In the genomic region with DNA sequence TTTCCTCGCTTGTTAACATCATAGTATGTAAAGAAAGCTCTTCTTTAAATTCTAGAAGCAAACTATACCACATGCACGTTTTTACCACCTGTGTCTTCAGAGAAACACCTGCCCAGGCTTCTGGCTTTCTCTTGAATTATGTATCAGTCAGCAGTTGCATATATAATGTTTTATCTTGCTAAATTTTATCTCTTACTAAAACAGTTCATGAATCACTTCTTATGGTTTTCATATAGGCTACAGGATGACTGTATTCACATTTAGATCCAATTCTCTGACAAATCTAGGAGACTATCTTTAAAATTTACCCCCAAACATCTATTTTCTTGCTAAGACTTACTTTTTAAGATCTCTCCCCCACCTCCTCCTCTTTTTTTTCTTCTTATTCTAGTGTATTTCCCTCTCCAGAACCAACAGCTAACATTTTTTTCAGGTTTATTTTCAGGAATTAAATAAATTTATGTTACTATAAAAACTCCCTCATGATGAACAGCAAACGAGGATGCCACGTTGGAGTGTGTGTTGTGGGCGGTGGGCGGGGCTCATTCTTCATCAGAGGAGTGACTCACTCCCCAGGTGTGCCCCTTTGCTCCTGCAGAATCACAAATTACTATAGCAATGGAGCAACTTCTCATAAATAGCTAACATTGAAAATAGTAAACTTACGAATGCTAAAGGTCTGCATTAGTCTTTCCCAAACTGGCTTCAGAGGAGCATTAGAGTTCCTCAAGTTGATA, we compare ENCODE assay signal across 15 cellular contexts. TPM values are rescaled to one million over a fixed set of nuclear protein-coding genes. Genes with fewer than 3 reads are reported as not detected.
DNase-seq lines count a peak whose midpoint lies in the region; ATAC-seq and TF ChIP-seq lines count a peak whose summit lies in the region.
"Had no signal": no experiment of that assay in that cellular context is flagged by ENCODE, and none has a peak within 500 bp of the region (broad histone marks: within the 10 kb centered on the region; RNA-seq: fewer than 3 reads in every experiment).

No MANE protein-coding gene starts in this region.

- no peaks in the 10 kb centered on the region for H4K20me1 ChIP-seq in osteoblast (ENCODE audit: insufficient read depth, low read length)

- no peak overlapping the region for H3K27ac Mint-ChIP-seq in Calu3 (ENCODE audit: unreplicated experiment)
- no peak overlapping the region for H3K27ac Mint-ChIP-seq in activated naive CD8-positive, alpha-beta T cell treated with anti-CD3 and anti-CD28 coated beads, Interleukin-2, amount 50 U/mL, for 24 hours
- H3K27ac Mint-ChIP-seq: activated naive CD4-positive, alpha-beta T cell treated with anti-CD3 and anti-CD28 coated beads, Interleukin-2, amount 50 U/mL, for 24 hours had no signal

- no peaks in the 10 kb centered on the region for H3K79me2 ChIP-seq in osteoblast (ENCODE audit: insufficient read depth, low read length)

- H3K4me3 Mint-ChIP-seq in Calu3 (ENCODE audit: low read depth, unreplicated experiment) = no peak overlapping the region
- H3K4me3 Mint-ChIP-seq in activated naive CD8-positive, alpha-beta T cell treated with anti-CD3 and anti-CD28 coated beads, Interleukin-2, amount 50 U/mL, for 24 hours = no peak overlapping the region
- H3K4me3 Mint-ChIP-seq: activated naive CD4-positive, alpha-beta T cell treated with anti-CD3 and anti-CD28 coated beads, Interleukin-2, amount 50 U/mL, for 24 hours had no signal

- H2AFZ ChIP-seq in osteoblast (ENCODE audit: low read length) = no peak overlapping the region

- H3K4me1 Mint-ChIP-seq in Calu3 (ENCODE audit: low read depth, unreplicated experiment) = no peaks in the 10 kb centered on the region
- peaks cover 10% of the 10 kb centered on the region for H3K4me1 Mint-ChIP-seq in activated naive CD8-positive, alpha-beta T cell treated with anti-CD3 and anti-CD28 coated beads, Interleukin-2, amount 50 U/mL, for 24 hours

- no TSS peak for BruUV-seq in Calu3 (replicated peaks; lab: Mats Ljungman, UMichigan)

- no peak overlapping the region for H3K4me3 ChIP-seq in osteoblast (ENCODE audit: insufficient read depth, low read length)

- H3K9me3 Mint-ChIP-seq in Calu3 (ENCODE audit: low read depth, unreplicated experiment) = peaks cover 2% of the 10 kb centered on the region
- peaks cover 9% of the 10 kb centered on the region for H3K9me3 Mint-ChIP-seq in activated naive CD8-positive, alpha-beta T cell treated with anti-CD3 and anti-CD28 coated beads, Interleukin-2, amount 50 U/mL, for 24 hours

- no peaks in the 10 kb centered on the region for H3K36me3 ChIP-seq in osteoblast (ENCODE audit: insufficient read depth, low read length)
- H3K36me3 ChIP-seq: BE2C had no signal

- TF ChIP-seq CTCF in Calu3 (IDR thresholded peaks at IDR 0.05; ENCODE audit: unreplicated experiment) = no peak
- TF ChIP-seq CTCF in RWPE1 (conservative IDR thresholded peaks at IDR 0.05; ENCODE audit: low read depth) = no peak
- no peak for TF ChIP-seq CTCF in osteoblast (IDR thresholded peaks at IDR 0.05; ENCODE audit: extremely low read depth, low read depth, low read length)

- no peaks in the 10 kb centered on the region for H3K4me1 ChIP-seq in osteoblast (ENCODE audit: insufficient read depth, low read length)
- H3K4me1 ChIP-seq: BE2C had no signal

- CTCF ChIA-PET in Calu3 (lab: Charles Lee) (no interaction called here), RWPE1 (lab: Yijun Ruan, JAX) (interaction anchor here (0.6 to 0.7 kb wide), 2 partner anchors 14 to 511 kb away, joined by 4 to 5 read pairs; no protein-coding TSS in a partner anchor)

- peaks cover 15% of the 10 kb centered on the region for H3K27me3 ChIP-seq in osteoblast (ENCODE audit: insufficient read depth, low read length)
- H3K27me3 ChIP-seq: BE2C had no signal

- no peak overlapping the region for H3K4me2 ChIP-seq in osteoblast (ENCODE audit: insufficient read depth, low read length)

- H3K27ac ChIP-seq in RWPE1 (no peak overlapping the region), osteoblast (ENCODE audit: low read depth, low read length) (no peak overlapping the region)

- intact Hi-C loops in Calu3 (cut with micrococcal nuclease; ENCODE audit: unreplicated experiment) = no loop called here

- DNase-seq in Calu3 (peak; percentile 61), RWPE1 (ENCODE audit: low spot score) (peak; percentile 71), NCI-H2107 treated with DMSO at 0.1 percent for 48 hours (lab: John Stamatoyannopoulos, UW; ENCODE audit: unreplicated experiment) (no peak), osteoblast (ENCODE audit: insufficient read length, low spot score, missing footprints) (no peak)
- DNase-seq in activated naive CD8-positive, alpha-beta T cell treated with anti-CD3 and anti-CD28 coated beads, Interleukin-2, amount 50 U/mL, for 24 hours = peak; percentile 63
- peak; percentile 66 for DNase-seq in stimulated activated CD4-positive, alpha-beta T cell treated with anti-CD3 and anti-CD28 coated beads, Interleukin-1b, Interleukin-23, amount 100 ng/mL, for 48 hours
- DNase-seq: BE2C, cortex of kidney, foreskin fibroblast, NCI-H226, T1000 had no signal

- ATAC-seq in activated naive CD8-positive, alpha-beta T cell treated with anti-CD3 and anti-CD28 coated beads, Interleukin-2, amount 50 U/mL, for 24 hours = no peak
- ATAC-seq in HG02759 (IDR thresholded peaks at IDR 0.05; ENCODE audit: unreplicated experiment) (no peak), GM19328 (IDR thresholded peaks at IDR 0.05; ENCODE audit: unreplicated experiment) (no peak)
- ATAC-seq: sciatic nerve had no signal

- POLR2A ChIA-PET in RWPE1 (lab: Yijun Ruan, JAX; ENCODE audit: low non-redundant PET) = no interaction called here

- no peaks in the 10 kb centered on the region for H3K9me3 ChIP-seq in osteoblast (ENCODE audit: low read depth, low read length)
- H3K9me3 ChIP-seq: BE2C had no signal

- H3K36me3 Mint-ChIP-seq in Calu3 (ENCODE audit: insufficient read depth, unreplicated experiment) = no peaks in the 10 kb centered on the region
- no peaks in the 10 kb centered on the region for H3K36me3 Mint-ChIP-seq in activated naive CD8-positive, alpha-beta T cell treated with anti-CD3 and anti-CD28 coated beads, Interleukin-2, amount 50 U/mL, for 24 hours (ENCODE audit: low read depth)
- H3K36me3 Mint-ChIP-seq: activated naive CD4-positive, alpha-beta T cell treated with anti-CD3 and anti-CD28 coated beads, Interleukin-2, amount 50 U/mL, for 24 hours had no signal

- no peaks in the 10 kb centered on the region for H3K27me3 Mint-ChIP-seq in Calu3 (ENCODE audit: unreplicated experiment)
- peaks cover 9% of the 10 kb centered on the region for H3K27me3 Mint-ChIP-seq in activated naive CD8-positive, alpha-beta T cell treated with anti-CD3 and anti-CD28 coated beads, Interleukin-2, amount 50 U/mL, for 24 hours

RNA-seq across cellular contexts. Expression of gene CSRP2, which starts 11.8 kb away (rescaled TPM):
- total RNA-seq in Calu3 (2022) = 9.1 and 11.7 TPM in 2 replicates
- 10.0 and 13.4 TPM in 2 replicates for total RNA-seq in osteoblast

Comparison
In these comparisons a context has a peak if more than half of its experiments do, and no peak if none do; other contexts are left out.
1. DNase-seq: peak in Calu3 (single experiment), RWPE1 (single experiment), activated naive CD8-positive, alpha-beta T cell treated with anti-CD3 and anti-CD28 coated beads, Interleukin-2, amount 50 U/mL, for 24 hours (single experiment) and stimulated activated CD4-positive, alpha-beta T cell treated with anti-CD3 and anti-CD28 coated beads, Interleukin-1b, Interleukin-23, amount 100 ng/mL, for 48 hours (single experiment); none in NCI-H2107 treated with DMSO at 0.1 percent for 48 hours (single experiment) and osteoblast (single experiment).